17 cellular contexts compared by ENCODE assay signal in the genomic region with DNA sequence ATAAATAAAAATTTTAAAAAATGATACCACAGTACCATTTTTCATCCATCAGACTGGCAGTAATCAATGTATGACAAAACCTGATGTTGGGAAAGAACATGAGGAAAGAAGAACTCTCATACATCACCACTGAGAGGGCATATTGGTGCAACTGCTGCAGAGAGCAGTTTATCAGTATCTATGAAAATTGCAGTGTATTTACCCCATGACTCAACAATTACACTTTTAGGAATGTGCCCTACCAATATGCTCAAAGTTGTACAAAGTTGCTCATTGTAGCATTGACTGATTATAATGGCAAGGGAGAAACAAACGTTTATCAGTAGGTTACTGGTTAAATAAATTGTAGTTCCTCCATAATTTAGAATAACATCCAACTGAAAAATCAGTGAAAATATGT.
"Had no signal": no experiment of that assay in that cellular context is flagged by ENCODE, and none has a peak within 500 bp of the region (broad histone marks: within the 10 kb centered on the region; RNA-seq: fewer than 3 reads in every experiment).

No MANE protein-coding gene starts in this region.

- DNase-seq: effector memory CD8-positive, alpha-beta T cell; glutamatergic neuron; kidney; left cardiac atrium; left ventricle myocardium inferior; lower lobe of right lung; natural killer cell; posterior cingulate gyrus; stimulated activated CD4-positive, alpha-beta T cell treated with anti-CD3 and anti-CD28 coated beads, Interleukin-12 subunit alpha, Interleukin-12 subunit beta, amount 100 ng/mL, for 4 hours; stimulated activated naive CD4-positive, alpha-beta T cell; stomach; substantia nigra had no signal

- H3K36me3 ChIP-seq: esophagus muscularis mucosa, gastroesophageal sphincter, left ventricle myocardium inferior, lower lobe of right lung, stomach, thoracic aorta had no signal

- H3K4me3 ChIP-seq: esophagus muscularis mucosa, gastroesophageal sphincter, left ventricle myocardium inferior, lower lobe of right lung, skin epidermis, stomach, thoracic aorta had no signal

- H3K27ac ChIP-seq: epithelial cell of prostate, esophagus muscularis mucosa, gastroesophageal sphincter, left ventricle myocardium inferior, lower lobe of right lung, skin epidermis, stomach, thoracic aorta had no signal

- H3K27me3 ChIP-seq: esophagus muscularis mucosa, gastroesophageal sphincter, stomach had no signal

- H3K9me3 ChIP-seq: thoracic aorta had no signal

- H3K4me1 ChIP-seq: esophagus muscularis mucosa, gastroesophageal sphincter, left ventricle myocardium inferior, lower lobe of right lung, stomach had no signal
